13 cellular contexts compared by ENCODE assay signal in genomic region chr7:45178241-45179225, GRCh38. TPM values are rescaled to one million over a fixed set of nuclear protein-coding genes. Genes with fewer than 3 reads are reported as not detected.
A peak's percentile ranks its signal among the peaks of the same experiment; 100 is the strongest.
DNase-seq lines count a peak whose midpoint lies in the region; ATAC-seq and TF ChIP-seq lines count a peak whose summit lies in the region.
"Had no signal": no experiment of that assay in that cellular context is flagged by ENCODE, and none has a peak within 500 bp of the region (broad histone marks: within the 10 kb centered on the region; RNA-seq: fewer than 3 reads in every experiment).

No MANE protein-coding gene starts in this region.

- POLR2A ChIA-PET in activated CD4-positive, alpha-beta T cell treated with anti-CD3 and anti-CD28 coated beads for 36 hours (lab: Charles Lee), result no interaction called here
- POLR2A ChIA-PET in HEK293 (lab: Yijun Ruan, JAX), result no interaction called here

- H3K36me3 Mint-ChIP-seq in activated CD4-positive, alpha-beta T cell treated with anti-CD3 and anti-CD28 coated beads for 36 hours (ENCODE audit: low read depth), result no peaks in the 10 kb centered on the region
- peaks cover 3% of the 10 kb centered on the region for H3K36me3 Mint-ChIP-seq in T-helper 17 cell (ENCODE audit: low read depth)

- peak; percentile 30 for DNase-seq in activated CD4-positive, alpha-beta T cell treated with anti-CD3 and anti-CD28 coated beads for 36 hours
- no peak for DNase-seq in activated CD4-positive, alpha-beta T cell treated with anti-CD3 and anti-CD28 coated beads for 4 hours
- DNase-seq in T-helper 17 cell (no peak), posterior vena cava (ENCODE audit: low spot score) (peak; percentile 48)
- DNase-seq: activated CD8-positive, alpha-beta memory T cell treated with anti-CD3 and anti-CD28 coated beads for 24 hours; mesenchymal stem cell had no signal

- no peak overlapping the region for H3K4me3 ChIP-seq in HEK293 (ENCODE audit: low read depth, low read length)
- H3K4me3 ChIP-seq: skin epidermis had no signal

- H3K27me3 Mint-ChIP-seq in activated CD4-positive, alpha-beta T cell treated with anti-CD3 and anti-CD28 coated beads for 36 hours, result peaks cover 6% of the 10 kb centered on the region
- peaks cover 22% of the 10 kb centered on the region for H3K27me3 Mint-ChIP-seq in T-helper 17 cell

- peak; percentile 69 for ATAC-seq in activated CD4-positive, alpha-beta T cell treated with anti-CD3 and anti-CD28 coated beads for 36 hours
- ATAC-seq in T-helper 17 cell (no peak), GM21528 (IDR thresholded peaks at IDR 0.05; ENCODE audit: low FRiP score, unreplicated experiment) (no peak), GM21576 (IDR thresholded peaks at IDR 0.05; ENCODE audit: unreplicated experiment) (no peak), GM18517 (IDR thresholded peaks at IDR 0.05; ENCODE audit: unreplicated experiment) (no peak)

- no peak overlapping the region for H3K27ac ChIP-seq in HEK293 (ENCODE audit: extremely low read depth, low read depth, low read length)
- H3K27ac ChIP-seq: skin epidermis had no signal

- H3K4me3 Mint-ChIP-seq in activated CD4-positive, alpha-beta T cell treated with anti-CD3 and anti-CD28 coated beads for 36 hours, result no peak overlapping the region
- no peak overlapping the region for H3K4me3 Mint-ChIP-seq in T-helper 17 cell
- H3K4me3 Mint-ChIP-seq: B cell; stimulated activated naive CD8-positive, alpha-beta T cell treated with anti-CD3 and anti-CD28 coated beads, Interleukin-15, Interleukin-2, amounts not matched to agents 100 ng/mL and 50 ng/mL, for 24 hours had no signal

- 0 out of 2 replicates have a peak, but pooled peaks have one; percentile 25 for TF ChIP-seq CTCF in HEK293 (tag by site-specific recombination; IDR thresholded peaks at IDR 0.05)

- no peaks in the 10 kb centered on the region for H3K9me3 Mint-ChIP-seq in activated CD4-positive, alpha-beta T cell treated with anti-CD3 and anti-CD28 coated beads for 36 hours (ENCODE audit: low read depth)
- H3K9me3 Mint-ChIP-seq: stimulated activated naive CD8-positive, alpha-beta T cell treated with anti-CD3 and anti-CD28 coated beads, Interleukin-15, Interleukin-2, amounts not matched to agents 100 ng/mL and 50 ng/mL, for 24 hours had no signal

- H3K9me3 ChIP-seq in HEK293 (ENCODE audit: control insufficient read depth, insufficient read depth, low read depth, low read length) (no peaks in the 10 kb centered on the region), T-helper 17 cell (ENCODE audit: control insufficient read depth, low read length, poor library complexity, severe bottlenecking) (no peaks in the 10 kb centered on the region)

- intact Hi-C loops in activated CD4-positive, alpha-beta T cell treated with anti-CD3 and anti-CD28 coated beads for 36 hours (cut with DNase I, micrococcal nuclease), result loop anchor here in 1 of 2 experiments (5.0 kb wide), 1 partner anchor 44 kb away; no protein-coding TSS in a partner anchor
- intact Hi-C loops in posterior vena cava (cut with DNase I), result no loop called here

- H3K27ac Mint-ChIP-seq in activated CD4-positive, alpha-beta T cell treated with anti-CD3 and anti-CD28 coated beads for 36 hours, result no peak overlapping the region
- peak overlapping the region; percentile 57 for H3K27ac Mint-ChIP-seq in T-helper 17 cell
- H3K27ac Mint-ChIP-seq: B cell; stimulated activated naive CD8-positive, alpha-beta T cell treated with anti-CD3 and anti-CD28 coated beads, Interleukin-15, Interleukin-2, amounts not matched to agents 100 ng/mL and 50 ng/mL, for 24 hours had no signal

- H3K36me3 ChIP-seq in HEK293 (ENCODE audit: control insufficient read depth in 2 of 2, insufficient read depth in 1 of 2, low read length in 2 of 2), result no peaks in the 10 kb centered on the region

- no peaks in the 10 kb centered on the region for H3K4me1 ChIP-seq in HEK293 (ENCODE audit: control insufficient read depth, insufficient read depth, low read length)

- no peaks in the 10 kb centered on the region for H3K4me1 Mint-ChIP-seq in activated CD4-positive, alpha-beta T cell treated with anti-CD3 and anti-CD28 coated beads for 36 hours
- peaks cover 7% of the 10 kb centered on the region for H3K4me1 Mint-ChIP-seq in T-helper 17 cell
- H3K4me1 Mint-ChIP-seq: B cell had no signal

- CTCF ChIA-PET in activated CD4-positive, alpha-beta T cell treated with anti-CD3 and anti-CD28 coated beads for 36 hours (lab: Charles Lee), result interaction anchor here (0.6 to 0.7 kb wide), 3 partner anchors 42 to 106 kb away, joined by 3 to 4 read pairs (median 4); no protein-coding TSS in a partner anchor
- CTCF ChIA-PET in HEK293 (lab: Yijun Ruan, JAX), result interaction anchor here (0.7 to 0.8 kb wide), 2 partner anchors 336 to 1106 kb away, joined by 3 read pairs; no protein-coding TSS in a partner anchor

TF ChIP-seq in HEK293, 187 proteins besides CTCF, POLR2A, EP300 and RAD21:
- TF ChIP-seq ZNF404 (tag by site-specific recombination; IDR thresholded peaks at IDR 0.05), result no peak

RNA-seq across cellular contexts. Expression of gene RAMP3, which starts 20.9 kb away (rescaled TPM):
- not detected for total RNA-seq in activated CD4-positive, alpha-beta T cell treated with anti-CD3 and anti-CD28 coated beads for 36 hours
- under 1 TPM; 0.65 to 0.76 TPM for total RNA-seq in T-helper 17 cell
- 10 to 100 TPM; 45.5 to 54.1 TPM for total RNA-seq in posterior vena cava
- total RNA-seq: B cell had no signal

Comparison
In these comparisons a context has a peak if more than half of its experiments do, and no peak if none do; other contexts are left out.
1. DNase-seq: peak in activated CD4-positive, alpha-beta T cell treated with anti-CD3 and anti-CD28 coated beads for 36 hours (single experiment) and posterior vena cava (single experiment); none in activated CD4-positive, alpha-beta T cell treated with anti-CD3 and anti-CD28 coated beads for 4 hours (0 of 2) and T-helper 17 cell (0 of 3).
2. RNA of gene RAMP3, which starts 20.9 kb away (total RNA-seq): 45.5 to 54.1 TPM in posterior vena cava; 0.65 to 0.76 TPM in T-helper 17 cell and not detected in activated CD4-positive, alpha-beta T cell treated with anti-CD3 and anti-CD28 coated beads for 36 hours; every median in the first group is over 10 times any median in the second.